In genomic region chr10:71250405-71250804, GRCh38 we compare ENCODE assay signal across 16 cellular contexts. TPM values are rescaled to one million over a fixed set of nuclear protein-coding genes. Genes with fewer than 3 reads are reported as not detected.
DNase-seq lines count a peak whose midpoint lies in the region; ATAC-seq, FAIRE-seq and TF ChIP-seq lines count a peak whose summit lies in the region.
"Had no signal": no experiment of that assay in that cellular context is flagged by ENCODE, and none has a peak within 500 bp of the region (broad histone marks: within the 10 kb centered on the region; RNA-seq: fewer than 3 reads in every experiment).

No MANE protein-coding gene starts in this region.

- peak overlapping the region; percentile 53 for H3K27ac Mint-ChIP-seq in neural progenitor cell

- peaks cover 46% of the 10 kb centered on the region for H3K4me1 Mint-ChIP-seq in neural progenitor cell

- no peak for FAIRE-seq in kidney (lab: Jason Lieb, UNC)
- FAIRE-seq: GM12891 had no signal

- no peak overlapping the region for H2AFZ ChIP-seq in neural progenitor cell (replicated peaks)
- H2AFZ ChIP-seq in PC-3 (ENCODE audit: low read length), result no peak overlapping the region

- no peaks in the 10 kb centered on the region for H3K36me3 Mint-ChIP-seq in neural progenitor cell

- no peaks in the 10 kb centered on the region for H3K9me3 ChIP-seq in adipocyte (ENCODE audit: control insufficient read depth, low read length)
- H3K9me3 ChIP-seq in neural progenitor cell (ENCODE audit: low read depth), result no peaks in the 10 kb centered on the region
- H3K9me3 ChIP-seq in kidney (ENCODE audit: control insufficient read depth in 1 of 2, low read length in 2 of 2), result no peaks in the 10 kb centered on the region
- no peaks in the 10 kb centered on the region for H3K9me3 ChIP-seq in PC-3 (ENCODE audit: low read length)

- no peaks in the 10 kb centered on the region for H3K9me2 ChIP-seq in PC-3 (replicated peaks; ENCODE audit: low read length)

- CTCF ChIA-PET in PC-3 (lab: Charles Lee), result no interaction called here

- no peaks in the 10 kb centered on the region for H3K79me2 ChIP-seq in neural progenitor cell (ENCODE audit: low read depth)
- no peaks in the 10 kb centered on the region for H3K79me2 ChIP-seq in PC-3 (ENCODE audit: low read length)

- TF ChIP-seq CTCF in AG10803 (conservative IDR thresholded peaks at IDR 0.05; ENCODE audit: low read length) (no peak), HL-60 (IDR thresholded peaks at IDR 0.05; ENCODE audit: insufficient read depth, low read length) (no peak), neural progenitor cell (IDR thresholded peaks at IDR 0.05) (no peak), kidney (IDR thresholded peaks at IDR 0.05; ENCODE audit: borderline replicate concordance, extremely low read depth, insufficient read depth) (no peak), PC-3 (conservative IDR thresholded peaks at IDR 0.05; ENCODE audit: low read depth, low read length) (no peak)

- no peaks in the 10 kb centered on the region for H3K36me3 ChIP-seq in adipocyte (ENCODE audit: control insufficient read depth, insufficient read depth, low read length, severe bottlenecking)
- H3K36me3 ChIP-seq in neural progenitor cell, result no peaks in the 10 kb centered on the region
- H3K36me3 ChIP-seq in kidney (ENCODE audit: control insufficient read depth in 1 of 2, insufficient read depth in 2 of 2, low read length in 2 of 2), result no peaks in the 10 kb centered on the region
- H3K36me3 ChIP-seq in PC-3 (ENCODE audit: low read depth, low read length), result no peaks in the 10 kb centered on the region

- peak overlapping the region; percentile 78 for H3K27ac ChIP-seq in HL-60 (replicated peaks)
- H3K27ac ChIP-seq in neural progenitor cell, result no peak overlapping the region
- no peak overlapping the region for H3K27ac ChIP-seq in kidney (ENCODE audit: low read depth in 2 of 2, low read length in 2 of 2)
- H3K27ac ChIP-seq in PC-3 (ENCODE audit: low read length), result no peak overlapping the region

- no TSS peak for BruUV-seq in PC-3 (replicated peaks; lab: Mats Ljungman, UMichigan)

- H3K4me3 ChIP-seq in AG10803 (ENCODE audit: low read length) (no peak overlapping the region), HL-60 (replicated peaks; ENCODE audit: insufficient read depth, low read length) (no peak overlapping the region), adipocyte (ENCODE audit: low read length) (no peak overlapping the region), neural progenitor cell (no peak overlapping the region), kidney (ENCODE audit: low read length in 2 of 2) (no peak overlapping the region), PC-3 (ENCODE audit: low read length) (no peak overlapping the region)

- ATAC-seq in GM21447 (IDR thresholded peaks at IDR 0.05; ENCODE audit: unreplicated experiment) (no peak), PC-3 (no peak)

- no peak overlapping the region for H3K4me3 Mint-ChIP-seq in neural progenitor cell

- H3F3A ChIP-seq in neural progenitor cell (ENCODE audit: low read depth) (peaks cover 16% of the 10 kb centered on the region), PC-3 (ENCODE audit: low read length, unreplicated experiment) (no peaks in the 10 kb centered on the region)

- H3K9ac ChIP-seq in adipocyte (ENCODE audit: low read length) (no peak overlapping the region), neural progenitor cell (no peak overlapping the region), kidney (ENCODE audit: low read length in 2 of 2) (no peak overlapping the region), PC-3 (ENCODE audit: low read length) (no peak overlapping the region)

- no peaks in the 10 kb centered on the region for H3K9me3 Mint-ChIP-seq in neural progenitor cell

- H3K27me3 ChIP-seq in HL-60 (ENCODE audit: insufficient read depth, poor library complexity, severe bottlenecking) (no peaks in the 10 kb centered on the region), adipocyte (replicated peaks; ENCODE audit: control insufficient read depth, insufficient read depth, low read length) (peaks cover 3% of the 10 kb centered on the region), neural progenitor cell (no peaks in the 10 kb centered on the region), PC-3 (ENCODE audit: low read length) (no peaks in the 10 kb centered on the region)

- POLR2A ChIA-PET in PC-3 (lab: Charles Lee; ENCODE audit: unreplicated experiment), result no interaction called here

- no peak overlapping the region for H3K4me2 ChIP-seq in neural progenitor cell
- H3K4me2 ChIP-seq in PC-3 (ENCODE audit: low read length), result no peak overlapping the region

- H3K4me1 ChIP-seq in adipocyte (ENCODE audit: control insufficient read depth, insufficient read depth, low read length), result peaks cover 9% of the 10 kb centered on the region
- H3K4me1 ChIP-seq in neural progenitor cell, result peaks cover 53% of the 10 kb centered on the region
- peaks cover 0 to 23% of the 10 kb centered on the region in 2 donors for H3K4me1 ChIP-seq in kidney (ENCODE audit: control insufficient read depth in 1 of 2, insufficient read depth in 1 of 2, low read depth in 1 of 2, low read length in 2 of 2)
- H3K4me1 ChIP-seq in PC-3 (ENCODE audit: insufficient read depth, low read length), result peaks cover 11% of the 10 kb centered on the region

- DNase-seq in AG10803 (ENCODE audit: low read depth), result peak; percentile 79
- DNase-seq in HL-60 (ENCODE audit: low read depth in 1 of 2, low spot score in 1 of 2), result peak in 1 of 2 experiments; percentile 79
- DNase-seq in adipocyte (ENCODE audit: low read depth), result peak; percentile 57
- no peak for DNase-seq in neural progenitor cell (ENCODE audit: low spot score)
- no peak for DNase-seq in kidney
- DNase-seq in GOT3 (lab: John Stamatoyannopoulos, UW), result no peak
- no peak for DNase-seq in PC-3
- DNase-seq: C1 segment of cervical spinal cord, DMS53, HCEC 1CT, NCI-H1436, NCI-H2081, NCI-H524 had no signal

- no peaks in the 10 kb centered on the region for H4K20me1 ChIP-seq in neural progenitor cell (ENCODE audit: low read depth)
- H4K20me1 ChIP-seq in PC-3 (ENCODE audit: low read length), result no peaks in the 10 kb centered on the region

- no peaks in the 10 kb centered on the region for H3K27me3 Mint-ChIP-seq in neural progenitor cell (ENCODE audit: insufficient read depth, low read depth)

- intact Hi-C loops in kidney (cut with DNase I) (no loop called here), PC-3 (cut with micrococcal nuclease) (no loop called here)

RNA-seq across cellular contexts. Expression of gene UNC5B, which starts 38.0 kb away (rescaled TPM):
- 3.3 and 9.2 TPM in 2 replicates for total RNA-seq in neural progenitor cell (ENCODE audit: low replicate concordance)
- total RNA-seq in kidney, result 22.6 TPM
- 5.5 TPM for polyA plus RNA-seq in kidney (ENCODE audit: insufficient read depth, low read depth, low replicate concordance)
- total RNA-seq in PC-3 (2014; rRNA removed), result 0.26 and 0.46 TPM in 2 replicates
- total RNA-seq: OCI-LY7 had no signal

Comparison
In these comparisons a context has a peak if more than half of its experiments do, and no peak if none do; other contexts are left out.
1. DNase-seq: peak in AG10803 (single experiment) and adipocyte (single experiment); none in neural progenitor cell (single experiment), kidney (single experiment), GOT3 (single experiment) and PC-3 (single experiment).